Comparison of ENCODE assay signal across 14 cellular contexts in the genomic region with DNA sequence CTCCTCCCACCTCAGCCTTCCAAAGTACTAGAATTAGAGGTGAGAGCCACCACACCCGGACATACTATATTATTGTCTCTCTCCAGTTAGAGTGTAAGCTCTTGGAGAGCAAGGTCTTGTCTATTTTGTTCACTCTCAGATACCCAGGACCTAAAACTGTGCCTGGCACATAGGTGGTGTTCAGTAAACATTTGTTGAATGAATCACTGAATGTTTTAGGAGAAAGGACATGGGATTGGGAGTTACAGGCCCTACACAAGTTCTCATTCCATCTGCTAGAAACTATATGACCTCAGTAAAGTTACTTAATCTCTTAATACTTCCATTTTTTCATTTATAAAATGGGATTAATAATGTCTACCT. TPM values are rescaled to one million over a fixed set of nuclear protein-coding genes. Genes with fewer than 3 reads are reported as not detected.
DNase-seq lines count a peak whose midpoint lies in the region; ATAC-seq and TF ChIP-seq lines count a peak whose summit lies in the region.
"Had no signal": no experiment of that assay in that cellular context is flagged by ENCODE, and none has a peak within 500 bp of the region (broad histone marks: within the 10 kb centered on the region; RNA-seq: fewer than 3 reads in every experiment).

No MANE protein-coding gene starts in this region.

- H3K4me3 Mint-ChIP-seq in activated CD8-positive, alpha-beta memory T cell treated with anti-CD3 and anti-CD28 coated beads, Interleukin-2, amount 10 ng/mL, durations not matched to agents 7 days and 5 days = peak overlapping the region; percentile 98

- no peaks in the 10 kb centered on the region for H3K9me3 Mint-ChIP-seq in activated CD8-positive, alpha-beta memory T cell treated with anti-CD3 and anti-CD28 coated beads, Interleukin-2, amount 10 ng/mL, durations not matched to agents 7 days and 5 days (ENCODE audit: low read depth)

- TF ChIP-seq POLR2A in breast epithelium (IDR thresholded peaks at IDR 0.05) = no peak

- no peak for DNase-seq in activated CD8-positive, alpha-beta memory T cell treated with anti-CD3 and anti-CD28 coated beads, Interleukin-2, amount 10 ng/mL, durations not matched to agents 7 days and 5 days
- no peak for DNase-seq in activated CD8-positive, alpha-beta memory T cell treated with anti-CD3 and anti-CD28 coated beads for 24 hours
- no peak for DNase-seq in Karpas-422
- no peak for DNase-seq in breast epithelium (ENCODE audit: low spot score in 2 of 2)
- DNase-seq in smooth muscle cell (lab: John Stamatoyannopoulos, UW; ENCODE audit: unreplicated experiment) = no peak
- no peak for DNase-seq in NCI-H345 (lab: John Stamatoyannopoulos, UW)
- DNase-seq in activated gamma-delta T cell (lab: John Stamatoyannopoulos, UW) = no peak
- DNase-seq: ACHN; activated effector memory CD4-positive, alpha-beta T cell treated with Interleukin-2 at 50 U/mL for 16 hours; lower lobe of right lung; NCI-H187 treated with DMSO at 0.1 percent for 48 hours; NCI-H526 treated with DMSO at 0.1 percent for 48 hours; pancreas had no signal

- H2AFZ ChIP-seq in Karpas-422 (ENCODE audit: low read length) (no peak overlapping the region), smooth muscle cell (ENCODE audit: low read depth) (no peak overlapping the region)

- no peaks in the 10 kb centered on the region for H3K9me3 ChIP-seq in Karpas-422 (ENCODE audit: low read length)
- no peaks in the 10 kb centered on the region for H3K9me3 ChIP-seq in breast epithelium
- H3K9me3 ChIP-seq in smooth muscle cell (replicated peaks; ENCODE audit: low read depth) = no peaks in the 10 kb centered on the region
- H3K9me3 ChIP-seq: lower lobe of right lung, pancreas had no signal

- 100% methylated on average over 1 of the region's 1 CpG for WGBS in smooth muscle cell (ENCODE audit: low lambda C conversion rate)

- H3K27me3 ChIP-seq in Karpas-422 (ENCODE audit: low read length) (no peaks in the 10 kb centered on the region), breast epithelium (no peaks in the 10 kb centered on the region), smooth muscle cell (ENCODE audit: low read depth) (no peaks in the 10 kb centered on the region)
- H3K27me3 ChIP-seq: pancreas had no signal

- H3K79me2 ChIP-seq in Karpas-422 (ENCODE audit: low read length) = peaks cover 38% of the 10 kb centered on the region
- H3K79me2 ChIP-seq in smooth muscle cell (ENCODE audit: low read depth) = peaks cover 23% of the 10 kb centered on the region

- ATAC-seq in activated CD8-positive, alpha-beta memory T cell treated with anti-CD3 and anti-CD28 coated beads, Interleukin-2, amount 10 ng/mL, durations not matched to agents 7 days and 5 days = no peak
- ATAC-seq in HG03095 (IDR thresholded peaks at IDR 0.05; ENCODE audit: unreplicated experiment) = no peak
- ATAC-seq: lower lobe of right lung, pancreas had no signal

- H4K20me1 ChIP-seq in Karpas-422 (ENCODE audit: insufficient read depth, low read depth, low read length) (no peaks in the 10 kb centered on the region; the same call in 1 of the 2 replicates), smooth muscle cell (ENCODE audit: low read depth) (peaks cover under 1% of the 10 kb centered on the region)

- H3K36me3 ChIP-seq in Karpas-422 (ENCODE audit: insufficient read depth, low read length) (peaks cover 9% of the 10 kb centered on the region), breast epithelium (no peaks in the 10 kb centered on the region), smooth muscle cell (ENCODE audit: low read depth) (no peaks in the 10 kb centered on the region)
- H3K36me3 ChIP-seq: lower lobe of right lung, pancreas had no signal

- TF ChIP-seq CTCF in breast epithelium (IDR thresholded peaks at IDR 0.05) (no peak), smooth muscle cell (IDR thresholded peaks at IDR 0.05; ENCODE audit: borderline replicate concordance, insufficient read depth, poor library complexity, severe bottlenecking) (no peak)

- CTCF ChIA-PET in activated CD8-positive, alpha-beta memory T cell treated with anti-CD3 and anti-CD28 coated beads, Interleukin-2, amount 10 ng/mL, durations not matched to agents 7 days and 5 days (lab: Charles Lee) = interaction anchor here (0.7 to 1.7 kb wide), 3 partner anchors 9 to 421 kb away, joined by 3 to 6 read pairs (median 4); a partner anchor contains a TSS

- intact Hi-C loops in breast epithelium (cut with DNase I; ENCODE audit: low total_unique reads) = no loop called here

- H3K4me3 ChIP-seq in Karpas-422 (ENCODE audit: low read length) (no peak overlapping the region), breast epithelium (no peak overlapping the region), smooth muscle cell (no peak overlapping the region)

- H3K9ac ChIP-seq in Karpas-422 (ENCODE audit: low read length) = no peak overlapping the region
- no peak overlapping the region for H3K9ac ChIP-seq in smooth muscle cell (ENCODE audit: low read depth)

- H3K36me3 Mint-ChIP-seq in activated CD8-positive, alpha-beta memory T cell treated with anti-CD3 and anti-CD28 coated beads, Interleukin-2, amount 10 ng/mL, durations not matched to agents 7 days and 5 days = peaks cover 8% of the 10 kb centered on the region

- peak overlapping the region; percentile 94 for H3K4me2 ChIP-seq in Karpas-422 (ENCODE audit: low read depth, low read length, poor library complexity, severe bottlenecking)
- no peak overlapping the region for H3K4me2 ChIP-seq in smooth muscle cell

- H3K27me3 Mint-ChIP-seq in activated CD8-positive, alpha-beta memory T cell treated with anti-CD3 and anti-CD28 coated beads, Interleukin-2, amount 10 ng/mL, durations not matched to agents 7 days and 5 days = peaks cover 27% of the 10 kb centered on the region

- H3K9me2 ChIP-seq in Karpas-422 (replicated peaks; ENCODE audit: insufficient read depth, low read length) = no peaks in the 10 kb centered on the region

- peaks cover 33% of the 10 kb centered on the region for H3K4me1 Mint-ChIP-seq in activated CD8-positive, alpha-beta memory T cell treated with anti-CD3 and anti-CD28 coated beads, Interleukin-2, amount 10 ng/mL, durations not matched to agents 7 days and 5 days

- peaks cover 7% of the 10 kb centered on the region for H3F3A ChIP-seq in smooth muscle cell (ENCODE audit: low read depth)

- peaks cover 35% of the 10 kb centered on the region for H3K4me1 ChIP-seq in Karpas-422 (ENCODE audit: low read length)
- peaks cover 0 to 8% of the 10 kb centered on the region in 2 donors for H3K4me1 ChIP-seq in breast epithelium
- peaks cover 19% of the 10 kb centered on the region for H3K4me1 ChIP-seq in smooth muscle cell (ENCODE audit: low read depth)

- H3K27ac Mint-ChIP-seq in activated CD8-positive, alpha-beta memory T cell treated with anti-CD3 and anti-CD28 coated beads, Interleukin-2, amount 10 ng/mL, durations not matched to agents 7 days and 5 days = peak overlapping the region; percentile 97

- H3K27ac ChIP-seq in Karpas-422 (ENCODE audit: low read length) = no peak overlapping the region
- H3K27ac ChIP-seq in breast epithelium = peak overlapping the region; percentile 97
- H3K27ac ChIP-seq in smooth muscle cell (ENCODE audit: low read depth) = peak overlapping the region; percentile 95

RNA-seq across cellular contexts. Expression of a gene that starts 1.5 kb away (rescaled TPM):
- total RNA-seq in activated CD8-positive, alpha-beta memory T cell treated with anti-CD3 and anti-CD28 coated beads, Interleukin-2, amount 10 ng/mL, durations not matched to agents 7 days and 5 days = 10 to 100 TPM; 34.9 to 40.0 TPM
- total RNA-seq in Karpas-422 (2014; rRNA removed; shearing (Covaris generic); ENCODE audit: low replicate concordance) = 39.6 and 74.4 TPM in 2 replicates
- total RNA-seq in breast epithelium (10 to 100 TPM; 25.6 to 63.7 (median 39.0) TPM), smooth muscle cell (22.5 and 35.5 TPM in 2 replicates)
- 8.8 and 9.4 TPM in 2 replicates for polyA plus RNA-seq in smooth muscle cell

RNA-seq across cellular contexts. Expression of a gene that starts 16.2 kb away (rescaled TPM):
- 1 to 10 TPM; 4.2 to 4.5 TPM for total RNA-seq in activated CD8-positive, alpha-beta memory T cell treated with anti-CD3 and anti-CD28 coated beads, Interleukin-2, amount 10 ng/mL, durations not matched to agents 7 days and 5 days
- total RNA-seq in Karpas-422 (2014; rRNA removed; shearing (Covaris generic); ENCODE audit: low replicate concordance) = 1.4 and 3.4 TPM in 2 replicates
- total RNA-seq in breast epithelium (10 to 100 TPM in 2 of 3 donors, 1 to 10 TPM in 1; 1.6 to 18.4 (median 15.7) TPM), smooth muscle cell (3.1 and 3.6 TPM in 2 replicates)
- polyA plus RNA-seq in smooth muscle cell = 1.6 and 1.9 TPM in 2 replicates
